ENCODE assay signal across 1 cellular context in the genomic region with DNA sequence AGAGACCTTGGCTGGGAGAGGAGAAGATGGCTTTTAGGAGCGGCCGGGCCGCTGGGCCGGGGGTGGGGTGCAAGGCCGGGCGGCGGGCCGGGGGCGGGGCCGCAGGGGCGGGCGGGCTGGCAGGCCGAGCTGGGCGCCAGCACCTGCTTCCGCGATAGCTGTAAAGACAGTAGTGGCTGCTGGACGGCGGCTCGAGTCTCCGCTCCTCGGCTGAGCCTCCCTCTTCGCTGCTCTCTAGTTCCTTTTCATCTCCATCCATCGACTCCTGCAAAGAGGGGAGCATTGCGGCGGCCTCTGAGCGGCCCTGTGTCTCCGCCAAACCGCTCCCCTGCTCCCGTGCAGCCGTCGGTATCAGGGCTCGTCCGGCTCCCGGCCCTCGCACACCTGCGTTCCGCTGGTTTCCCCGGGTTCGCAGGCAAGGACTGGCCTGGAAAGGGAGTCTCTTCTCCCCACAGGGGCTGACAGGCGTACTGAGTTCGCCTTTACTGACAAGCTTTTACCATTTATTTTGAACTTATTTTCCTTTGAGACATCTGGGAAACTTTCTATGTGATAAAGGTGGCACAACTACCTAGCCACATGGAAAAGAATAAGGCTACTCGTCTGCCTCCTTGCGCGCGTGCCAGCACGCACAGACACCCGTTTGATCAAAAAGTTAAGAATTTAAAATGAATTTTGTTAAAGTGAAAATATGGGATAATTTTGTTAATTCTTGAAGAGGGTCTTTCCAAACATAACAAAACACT.
TF ChIP-seq lines count a peak whose summit lies in the region.

C17orf75 (minus strand) TSS at position 317 of the 746 bp plus-strand sequence; CDS start at position 283, 34 bp downstream.

TF ChIP-seq in K562, 482 proteins besides CTCF, POLR2A, EP300 and RAD21 (continued from another document and continues in another):
- TF ChIP-seq, protein P1, sequence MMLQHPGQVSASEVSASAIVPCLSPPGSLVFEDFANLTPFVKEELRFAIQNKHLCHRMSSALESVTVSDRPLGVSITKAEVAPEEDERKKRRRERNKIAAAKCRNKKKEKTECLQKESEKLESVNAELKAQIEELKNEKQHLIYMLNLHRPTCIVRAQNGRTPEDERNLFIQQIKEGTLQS (IDR thresholded peaks at IDR 0.05) = no peak
- TF ChIP-seq, protein P1 (CRISPR knock-in tag; conservative IDR thresholded peaks at IDR 0.05) = 0 out of 2 replicates have a peak, but pooled peaks have one; percentile 25
- TF ChIP-seq NFATC3 (IDR thresholded peaks at IDR 0.05) (peak; percentile 81), SIN3B (IDR thresholded peaks at IDR 0.05; ENCODE audit: low read depth) (peak; percentile 91), PREB (CRISPR knock-in tag; IDR thresholded peaks at IDR 0.05) (peak; percentile 93; the same call in 1 of the 2 replicates), BCL6 (CRISPR knock-in tag; IDR thresholded peaks at IDR 0.05) (no peak), GTF3C2 (IDR thresholded peaks at IDR 0.05; ENCODE audit: borderline replicate concordance, extremely low read depth, insufficient read length) (no peak), THAP7 (CRISPR knock-in tag; IDR thresholded peaks at IDR 0.05) (peak; percentile 42; the same call in 1 of the 2 replicates), ARID1B (IDR thresholded peaks at IDR 0.05) (0 out of 2 replicates have a peak, but pooled peaks have one; percentile 37), ZNF197 (CRISPR knock-in tag; IDR thresholded peaks at IDR 0.05; ENCODE audit: low read depth) (0 out of 2 replicates have a peak, but pooled peaks have one; percentile 69), CBFA2T3 (IDR thresholded peaks at IDR 0.05) (no peak; the same call in 1 of the 2 replicates), E2F1 (CRISPR knock-in tag; IDR thresholded peaks at IDR 0.05) (peak; percentile 68; the same call in 1 of the 2 replicates), ELF2 (CRISPR knock-in tag; IDR thresholded peaks at IDR 0.05) (0 out of 2 replicates have a peak, but pooled peaks have one; percentile 75), TAF15 (IDR thresholded peaks at IDR 0.05; ENCODE audit: low read depth, low read length) (no peak), ZNF436 (CRISPR knock-in tag; IDR thresholded peaks at IDR 0.05) (no peak), RNF2 (IDR thresholded peaks at IDR 0.05) (peak; percentile 81), CBX5 (IDR thresholded peaks at IDR 0.05; ENCODE audit: borderline replicate concordance, low read depth) (0 out of 2 replicates have a peak, but pooled peaks have one; percentile 24), BCLAF1 (IDR thresholded peaks at IDR 0.05; ENCODE audit: borderline replicate concordance in 1 of 2, control insufficient read depth in 1 of 2, low read depth in 2 of 2, low read length in 1 of 2) (peak in 1 of 2 experiments; percentile 96; a peak in 2 of 4 replicates), HINFP (tag; conservative IDR thresholded peaks at IDR 0.05; ENCODE audit: low read depth) (no peak), ZNF589 (CRISPR knock-in tag; IDR thresholded peaks at IDR 0.05; ENCODE audit: low read depth) (0 out of 2 replicates have a peak, but pooled peaks have one; percentile 63), NONO (IDR thresholded peaks at IDR 0.05; ENCODE audit: low read depth in 2 of 2, low read length in 1 of 2) (peak; percentile 7 to 91; a peak in 2 of 4 replicates), MCM5 (IDR thresholded peaks at IDR 0.05; ENCODE audit: low read depth) (no peak), NFE2L1 (tag; IDR thresholded peaks at IDR 0.05; ENCODE audit: borderline replicate concordance, low read depth) (no peak), C11orf30 (IDR thresholded peaks at IDR 0.05; ENCODE audit: low read depth) (peak; percentile 93), L3MBTL2 (IDR thresholded peaks at IDR 0.05) (peak; percentile 60), ZC3H8 (IDR thresholded peaks at IDR 0.05) (no peak), ZBTB7A (IDR thresholded peaks at IDR 0.05; ENCODE audit: borderline replicate concordance, control insufficient read depth, low read depth, low read length) (peak; percentile 62; the same call in 1 of the 2 replicates), HDAC1 (IDR thresholded peaks at IDR 0.05) (peak; percentile 65 to 72; a peak in 3 of 4 replicates)
- TF ChIP-seq, protein P2, sequence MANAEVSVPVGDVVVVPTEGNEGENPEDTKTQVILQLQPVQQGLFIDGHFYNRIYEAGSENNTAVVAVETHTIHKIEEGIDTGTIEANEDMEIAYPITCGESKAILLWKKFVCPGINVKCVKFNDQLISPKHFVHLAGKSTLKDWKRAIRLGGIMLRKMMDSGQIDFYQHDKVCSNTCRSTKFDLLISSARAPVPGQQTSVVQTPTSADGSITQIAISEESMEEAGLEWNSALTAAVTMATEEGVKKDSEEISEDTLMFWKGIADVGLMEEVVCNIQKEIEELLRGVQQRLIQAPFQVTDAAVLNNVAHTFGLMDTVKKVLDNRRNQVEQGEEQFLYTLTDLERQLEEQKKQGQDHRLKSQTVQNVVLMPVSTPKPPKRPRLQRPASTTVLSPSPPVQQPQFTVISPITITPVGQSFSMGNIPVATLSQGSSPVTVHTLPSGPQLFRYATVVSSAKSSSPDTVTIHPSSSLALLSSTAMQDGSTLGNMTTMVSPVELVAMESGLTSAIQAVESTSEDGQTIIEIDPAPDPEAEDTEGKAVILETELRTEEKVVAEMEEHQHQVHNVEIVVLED (CRISPR knock-in tag; IDR thresholded peaks at IDR 0.05) = peak; percentile 72; the same call in 1 of the 2 replicates
- TF ChIP-seq, protein P3, sequence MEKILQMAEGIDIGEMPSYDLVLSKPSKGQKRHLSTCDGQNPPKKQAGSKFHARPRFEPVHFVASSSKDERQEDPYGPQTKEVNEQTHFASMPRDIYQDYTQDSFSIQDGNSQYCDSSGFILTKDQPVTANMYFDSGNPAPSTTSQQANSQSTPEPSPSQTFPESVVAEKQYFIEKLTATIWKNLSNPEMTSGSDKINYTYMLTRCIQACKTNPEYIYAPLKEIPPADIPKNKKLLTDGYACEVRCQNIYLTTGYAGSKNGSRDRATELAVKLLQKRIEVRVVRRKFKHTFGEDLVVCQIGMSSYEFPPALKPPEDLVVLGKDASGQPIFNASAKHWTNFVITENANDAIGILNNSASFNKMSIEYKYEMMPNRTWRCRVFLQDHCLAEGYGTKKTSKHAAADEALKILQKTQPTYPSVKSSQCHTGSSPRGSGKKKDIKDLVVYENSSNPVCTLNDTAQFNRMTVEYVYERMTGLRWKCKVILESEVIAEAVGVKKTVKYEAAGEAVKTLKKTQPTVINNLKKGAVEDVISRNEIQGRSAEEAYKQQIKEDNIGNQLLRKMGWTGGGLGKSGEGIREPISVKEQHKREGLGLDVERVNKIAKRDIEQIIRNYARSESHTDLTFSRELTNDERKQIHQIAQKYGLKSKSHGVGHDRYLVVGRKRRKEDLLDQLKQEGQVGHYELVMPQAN (IDR thresholded peaks at IDR 0.05; ENCODE audit: borderline replicate concordance) = peak; percentile 43; the same call in 1 of the 2 replicates
- TF ChIP-seq, protein P4, sequence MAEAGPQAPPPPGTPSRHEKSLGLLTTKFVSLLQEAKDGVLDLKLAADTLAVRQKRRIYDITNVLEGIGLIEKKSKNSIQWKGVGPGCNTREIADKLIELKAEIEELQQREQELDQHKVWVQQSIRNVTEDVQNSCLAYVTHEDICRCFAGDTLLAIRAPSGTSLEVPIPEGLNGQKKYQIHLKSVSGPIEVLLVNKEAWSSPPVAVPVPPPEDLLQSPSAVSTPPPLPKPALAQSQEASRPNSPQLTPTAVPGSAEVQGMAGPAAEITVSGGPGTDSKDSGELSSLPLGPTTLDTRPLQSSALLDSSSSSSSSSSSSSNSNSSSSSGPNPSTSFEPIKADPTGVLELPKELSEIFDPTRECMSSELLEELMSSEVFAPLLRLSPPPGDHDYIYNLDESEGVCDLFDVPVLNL (CRISPR knock-in tag; IDR thresholded peaks at IDR 0.05; ENCODE audit: low read depth) = no peak
- TF ChIP-seq, protein P5, sequence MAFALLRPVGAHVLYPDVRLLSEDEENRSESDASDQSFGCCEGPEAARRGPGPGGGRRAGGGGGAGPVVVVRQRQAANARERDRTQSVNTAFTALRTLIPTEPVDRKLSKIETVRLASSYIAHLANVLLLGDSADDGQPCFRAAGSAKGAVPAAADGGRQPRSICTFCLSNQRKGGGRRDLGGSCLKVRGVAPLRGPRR (CRISPR knock-in tag; IDR thresholded peaks at IDR 0.05) = no peak
- TF ChIP-seq, protein P6, sequence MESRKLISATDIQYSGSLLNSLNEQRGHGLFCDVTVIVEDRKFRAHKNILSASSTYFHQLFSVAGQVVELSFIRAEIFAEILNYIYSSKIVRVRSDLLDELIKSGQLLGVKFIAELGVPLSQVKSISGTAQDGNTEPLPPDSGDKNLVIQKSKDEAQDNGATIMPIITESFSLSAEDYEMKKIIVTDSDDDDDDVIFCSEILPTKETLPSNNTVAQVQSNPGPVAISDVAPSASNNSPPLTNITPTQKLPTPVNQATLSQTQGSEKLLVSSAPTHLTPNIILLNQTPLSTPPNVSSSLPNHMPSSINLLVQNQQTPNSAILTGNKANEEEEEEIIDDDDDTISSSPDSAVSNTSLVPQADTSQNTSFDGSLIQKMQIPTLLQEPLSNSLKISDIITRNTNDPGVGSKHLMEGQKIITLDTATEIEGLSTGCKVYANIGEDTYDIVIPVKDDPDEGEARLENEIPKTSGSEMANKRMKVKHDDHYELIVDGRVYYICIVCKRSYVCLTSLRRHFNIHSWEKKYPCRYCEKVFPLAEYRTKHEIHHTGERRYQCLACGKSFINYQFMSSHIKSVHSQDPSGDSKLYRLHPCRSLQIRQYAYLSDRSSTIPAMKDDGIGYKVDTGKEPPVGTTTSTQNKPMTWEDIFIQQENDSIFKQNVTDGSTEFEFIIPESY (CRISPR knock-in tag; IDR thresholded peaks at IDR 0.05) = 0 out of 2 replicates have a peak, but pooled peaks have one; percentile 13
